ENCODE assay signal across 30 cellular contexts in genomic region chr14:57823015-57823660, GRCh38. TPM values are rescaled to one million over a fixed set of nuclear protein-coding genes. Genes with fewer than 3 reads are reported as not detected.
"Had no signal": no experiment of that assay in that cellular context is flagged by ENCODE, and none has a peak within 500 bp of the region (broad histone marks: within the 10 kb centered on the region; RNA-seq: fewer than 3 reads in every experiment).

No MANE protein-coding gene starts in this region.

- H3K4me3 ChIP-seq: adrenal gland, Peyer's patch had no signal

- H3K27me3 ChIP-seq: Peyer's patch had no signal

- DNase-seq: activated CD4-positive, alpha-beta T cell treated with anti-CD3 and anti-CD28 coated beads for 36 hours; activated CD4-positive, CD25-positive, alpha-beta regulatory T cell; activated CD8-positive, alpha-beta memory T cell treated with anti-CD3 and anti-CD28 coated beads, Interleukin-2, amount 50 U/mL, for 4 hours; activated CD8-positive, alpha-beta T cell treated with anti-CD3 and anti-CD28 coated beads for 36 hours; activated gamma-delta T cell treated with Interleukin-2 at 50 U/mL for 16 hours; activated naive CD4-positive, alpha-beta T cell treated with anti-CD3 and anti-CD28 coated beads, Interleukin-2, amount 50 U/mL, for 16 hours; activated naive CD8-positive, alpha-beta T cell treated with anti-CD3 and anti-CD28 coated beads, Interleukin-2, amount 10 ng/mL, durations not matched to agents 7 days and 5 days; activated T-cell treated with anti-CD3 and anti-CD28 coated beads, Interleukin-2, amount 50 U/mL, for 72 hours; adrenal gland; anterior cingulate cortex; central memory CD4-positive, alpha-beta T cell; KG1; MV-4-11; NCI-H1092 treated with DMSO at 0.1 percent for 48 hours; NCI-H1417 treated with DMSO at 0.1 percent for 48 hours; NCI-H1694; NCI-H2029; NCI-H2107; NCI-H510A treated with DMSO at 0.1 percent for 48 hours; NCI-H69; NK-92 treated with Interleukin-12 subunit alpha and Interleukin-12 subunit beta, amount 100 ng/mL, for 24 hours; OCI-M1; Peyer's patch; SIG-M5; T-helper 17 cell; T-helper 9 cell had no signal

- H3K27ac ChIP-seq: adrenal gland, Peyer's patch, VCaP had no signal

- H3K9me3 ChIP-seq: adrenal gland, Peyer's patch had no signal

- H3K4me1 ChIP-seq: adrenal gland, Peyer's patch had no signal

- ATAC-seq: activated CD4-positive, alpha-beta T cell treated with anti-CD3 and anti-CD28 coated beads for 36 hours; activated CD8-positive, alpha-beta T cell treated with anti-CD3 and anti-CD28 coated beads for 36 hours; activated T-cell treated with anti-CD3 and anti-CD28 coated beads, Interleukin-2, amount 50 U/mL, for 72 hours; T-helper 17 cell had no signal

- H3K36me3 ChIP-seq: adrenal gland, Peyer's patch had no signal

RNA-seq across cellular contexts. Expression of gene SLC35F4, which starts 42.8 kb away (rescaled TPM):
- total RNA-seq: activated CD4-positive, alpha-beta T cell treated with anti-CD3 and anti-CD28 coated beads for 36 hours; activated CD8-positive, alpha-beta T cell treated with anti-CD3 and anti-CD28 coated beads for 36 hours; activated naive CD8-positive, alpha-beta T cell treated with anti-CD3 and anti-CD28 coated beads, Interleukin-2, amount 10 ng/mL, durations not matched to agents 7 days and 5 days; activated T-cell treated with anti-CD3 and anti-CD28 coated beads, Interleukin-2, amount 50 U/mL, for 72 hours; activated T-helper 2 cell treated with anti-CD3 and anti-CD28 coated beads, Interferon-gamma antibody, Interleukin-2, Interleukin-4, amounts not matched to agents 10 μg/mL and 5 μg/mL and 100 μg/mL, durations not matched to agents 14 hours and 24 hours and 36 hours; adrenal gland; LHCN-M2; M059J; Peyer's patch; T-helper 17 cell had no signal
- polyA plus RNA-seq: adrenal gland had no signal
